In genomic region chr6:43509984-43510826, GRCh38 we compare ENCODE assay signal across 1 cellular context.
TF ChIP-seq lines count a peak whose summit lies in the region.

A gene with protein sequence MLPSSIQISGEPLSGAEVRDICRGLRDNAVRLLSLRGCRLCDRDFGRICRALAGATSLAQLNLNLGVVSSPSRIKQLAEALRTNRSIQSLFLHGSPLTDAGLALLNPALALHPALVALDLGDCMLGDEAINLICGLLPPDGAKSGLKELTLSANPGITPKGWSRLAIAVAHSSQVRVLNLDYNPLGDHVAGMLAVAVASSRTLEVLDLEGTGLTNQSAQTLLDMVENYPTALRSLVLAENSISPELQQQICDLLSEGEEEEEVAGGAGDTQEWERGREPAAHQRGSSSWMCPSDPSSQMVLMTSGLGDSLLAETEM (minus strand): TSS chr6:43510346. CDS start chr6:43509785, 561 bp downstream.

TF ChIP-seq in K562, 482 proteins besides CTCF, POLR2A, EP300 and RAD21 (continued from another document and continues in another):
- TF ChIP-seq, protein P1, sequence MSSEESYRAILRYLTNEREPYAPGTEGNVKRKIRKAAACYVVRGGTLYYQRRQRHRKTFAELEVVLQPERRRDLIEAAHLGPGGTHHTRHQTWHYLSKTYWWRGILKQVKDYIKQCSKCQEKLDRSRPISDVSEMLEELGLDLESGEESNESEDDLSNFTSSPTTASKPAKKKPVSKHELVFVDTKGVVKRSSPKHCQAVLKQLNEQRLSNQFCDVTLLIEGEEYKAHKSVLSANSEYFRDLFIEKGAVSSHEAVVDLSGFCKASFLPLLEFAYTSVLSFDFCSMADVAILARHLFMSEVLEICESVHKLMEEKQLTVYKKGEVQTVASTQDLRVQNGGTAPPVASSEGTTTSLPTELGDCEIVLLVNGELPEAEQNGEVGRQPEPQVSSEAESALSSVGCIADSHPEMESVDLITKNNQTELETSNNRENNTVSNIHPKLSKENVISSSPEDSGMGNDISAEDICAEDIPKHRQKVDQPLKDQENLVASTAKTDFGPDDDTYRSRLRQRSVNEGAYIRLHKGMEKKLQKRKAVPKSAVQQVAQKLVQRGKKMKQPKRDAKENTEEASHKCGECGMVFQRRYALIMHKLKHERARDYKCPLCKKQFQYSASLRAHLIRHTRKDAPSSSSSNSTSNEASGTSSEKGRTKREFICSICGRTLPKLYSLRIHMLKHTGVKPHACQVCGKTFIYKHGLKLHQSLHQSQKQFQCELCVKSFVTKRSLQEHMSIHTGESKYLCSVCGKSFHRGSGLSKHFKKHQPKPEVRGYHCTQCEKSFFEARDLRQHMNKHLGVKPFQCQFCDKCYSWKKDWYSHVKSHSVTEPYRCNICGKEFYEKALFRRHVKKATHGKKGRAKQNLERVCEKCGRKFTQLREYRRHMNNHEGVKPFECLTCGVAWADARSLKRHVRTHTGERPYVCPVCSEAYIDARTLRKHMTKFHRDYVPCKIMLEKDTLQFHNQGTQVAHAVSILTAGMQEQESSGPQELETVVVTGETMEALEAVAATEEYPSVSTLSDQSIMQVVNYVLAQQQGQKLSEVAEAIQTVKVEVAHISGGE (CRISPR knock-in tag; IDR thresholded peaks at IDR 0.05) = no peak
- no peak for TF ChIP-seq HEY1 (CRISPR knock-in tag; IDR thresholded peaks at IDR 0.05; ENCODE audit: borderline replicate concordance)
- TF ChIP-seq, protein P2, sequence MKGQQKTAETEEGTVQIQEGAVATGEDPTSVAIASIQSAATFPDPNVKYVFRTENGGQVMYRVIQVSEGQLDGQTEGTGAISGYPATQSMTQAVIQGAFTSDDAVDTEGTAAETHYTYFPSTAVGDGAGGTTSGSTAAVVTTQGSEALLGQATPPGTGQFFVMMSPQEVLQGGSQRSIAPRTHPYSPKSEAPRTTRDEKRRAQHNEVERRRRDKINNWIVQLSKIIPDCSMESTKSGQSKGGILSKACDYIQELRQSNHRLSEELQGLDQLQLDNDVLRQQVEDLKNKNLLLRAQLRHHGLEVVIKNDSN (CRISPR knock-in tag; IDR thresholded peaks at IDR 0.05) = no peak
- TF ChIP-seq HDAC3 (IDR thresholded peaks at IDR 0.05; ENCODE audit: borderline replicate concordance, partially characterized antibody) = no peak
- TF ChIP-seq ZBED1 (IDR thresholded peaks at IDR 0.05) = no peak
- TF ChIP-seq HLTF (IDR thresholded peaks at IDR 0.05) = 0 out of 2 replicates have a peak, but pooled peaks have one; percentile 14
- TF ChIP-seq MEIS2 (IDR thresholded peaks at IDR 0.05; ENCODE audit: partially characterized antibody) = no peak
- no peak for TF ChIP-seq SRSF1 (IDR thresholded peaks at IDR 0.05; ENCODE audit: low read depth, low read length)
- TF ChIP-seq E4F1 (CRISPR knock-in tag; IDR thresholded peaks at IDR 0.05; ENCODE audit: borderline replicate concordance) = no peak; the same call in 1 of the 2 replicates
- TF ChIP-seq, protein P3, sequence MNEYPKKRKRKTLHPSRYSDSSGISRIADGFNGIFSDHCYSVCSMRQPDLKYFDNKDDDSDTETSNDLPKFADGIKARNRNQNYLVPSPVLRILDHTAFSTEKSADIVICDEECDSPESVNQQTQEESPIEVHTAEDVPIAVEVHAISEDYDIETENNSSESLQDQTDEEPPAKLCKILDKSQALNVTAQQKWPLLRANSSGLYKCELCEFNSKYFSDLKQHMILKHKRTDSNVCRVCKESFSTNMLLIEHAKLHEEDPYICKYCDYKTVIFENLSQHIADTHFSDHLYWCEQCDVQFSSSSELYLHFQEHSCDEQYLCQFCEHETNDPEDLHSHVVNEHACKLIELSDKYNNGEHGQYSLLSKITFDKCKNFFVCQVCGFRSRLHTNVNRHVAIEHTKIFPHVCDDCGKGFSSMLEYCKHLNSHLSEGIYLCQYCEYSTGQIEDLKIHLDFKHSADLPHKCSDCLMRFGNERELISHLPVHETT (CRISPR knock-in tag; conservative IDR thresholded peaks at IDR 0.05 in 1 of 2, IDR thresholded peaks at IDR 0.05 in 1 of 2) = 0 out of 4 replicates have a peak, but pooled peaks of 1 of the 2 experiments have one; percentile 7
- no peak for TF ChIP-seq ZNF431 (CRISPR knock-in tag; IDR thresholded peaks at IDR 0.05)
- TF ChIP-seq GATA2 (CRISPR knock-in tag; IDR thresholded peaks at IDR 0.05) = no peak
- no peak for TF ChIP-seq MYC (IDR thresholded peaks at IDR 0.05; ENCODE audit: low read depth, low read length)
- no peak for TF ChIP-seq MYC (CRISPR knock-in tag; IDR thresholded peaks at IDR 0.05; ENCODE audit: borderline replicate concordance, low read depth)
- no peak for TF ChIP-seq DIDO1 (tag; IDR thresholded peaks at IDR 0.05; ENCODE audit: low read depth)
- TF ChIP-seq PHB (CRISPR knock-in tag; IDR thresholded peaks at IDR 0.05) = no peak
- no peak for TF ChIP-seq ZNF668 (CRISPR knock-in tag; IDR thresholded peaks at IDR 0.05)
- no peak for TF ChIP-seq ZNF717 (CRISPR knock-in tag; IDR thresholded peaks at IDR 0.05)
- peak; percentile 90 for TF ChIP-seq FUS (optimal IDR thresholded peaks at IDR 0.05; ENCODE audit: low read depth, low read length)
- TF ChIP-seq TEAD4 (IDR thresholded peaks at IDR 0.05; ENCODE audit: low read length) = 0 out of 2 replicates have a peak, but pooled peaks have one; percentile 4
- TF ChIP-seq TEAD4 (CRISPR knock-in tag; IDR thresholded peaks at IDR 0.05; ENCODE audit: borderline replicate concordance) = no peak
- no peak for TF ChIP-seq ZNF384 (IDR thresholded peaks at IDR 0.05; ENCODE audit: low read depth, low read length)
- TF ChIP-seq ZC3H4 (CRISPR knock-in tag; IDR thresholded peaks at IDR 0.05; ENCODE audit: borderline replicate concordance) = no peak
- no peak for TF ChIP-seq SNRNP70 (optimal IDR thresholded peaks at IDR 0.05; ENCODE audit: low read depth, low read length)
- peak; percentile 54 for TF ChIP-seq EGR1 (conservative IDR thresholded peaks at IDR 0.05)
- TF ChIP-seq EZH2 (IDR thresholded peaks at IDR 0.05; ENCODE audit: borderline replicate concordance, low read depth, low read length) = no peak
- TF ChIP-seq HINFP (tag; conservative IDR thresholded peaks at IDR 0.05; ENCODE audit: low read depth) = no peak
- TF ChIP-seq TRIM28 (IDR thresholded peaks at IDR 0.05) = no peak
- TF ChIP-seq RBM25 (IDR thresholded peaks at IDR 0.05; ENCODE audit: low read depth, low read length, severe bottlenecking) = no peak
- TF ChIP-seq, protein P4, sequence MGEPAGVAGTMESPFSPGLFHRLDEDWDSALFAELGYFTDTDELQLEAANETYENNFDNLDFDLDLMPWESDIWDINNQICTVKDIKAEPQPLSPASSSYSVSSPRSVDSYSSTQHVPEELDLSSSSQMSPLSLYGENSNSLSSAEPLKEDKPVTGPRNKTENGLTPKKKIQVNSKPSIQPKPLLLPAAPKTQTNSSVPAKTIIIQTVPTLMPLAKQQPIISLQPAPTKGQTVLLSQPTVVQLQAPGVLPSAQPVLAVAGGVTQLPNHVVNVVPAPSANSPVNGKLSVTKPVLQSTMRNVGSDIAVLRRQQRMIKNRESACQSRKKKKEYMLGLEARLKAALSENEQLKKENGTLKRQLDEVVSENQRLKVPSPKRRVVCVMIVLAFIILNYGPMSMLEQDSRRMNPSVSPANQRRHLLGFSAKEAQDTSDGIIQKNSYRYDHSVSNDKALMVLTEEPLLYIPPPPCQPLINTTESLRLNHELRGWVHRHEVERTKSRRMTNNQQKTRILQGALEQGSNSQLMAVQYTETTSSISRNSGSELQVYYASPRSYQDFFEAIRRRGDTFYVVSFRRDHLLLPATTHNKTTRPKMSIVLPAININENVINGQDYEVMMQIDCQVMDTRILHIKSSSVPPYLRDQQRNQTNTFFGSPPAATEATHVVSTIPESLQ (CRISPR knock-in tag; IDR thresholded peaks at IDR 0.05) = no peak
- TF ChIP-seq NFE2 (IDR thresholded peaks at IDR 0.05; ENCODE audit: low read depth) = 0 out of 2 replicates have a peak, but pooled peaks have one; percentile 1
- peak; percentile 28 for TF ChIP-seq KDM5B (IDR thresholded peaks at IDR 0.05; ENCODE audit: insufficient replicate concordance, low read depth, low read length)
- TF ChIP-seq ZNF277 (CRISPR knock-in tag; IDR thresholded peaks at IDR 0.05; ENCODE audit: borderline replicate concordance) = no peak
- TF ChIP-seq RBM15 (IDR thresholded peaks at IDR 0.05; ENCODE audit: insufficient read depth, low read length) = no peak
- peak; percentile 91 for TF ChIP-seq CREM (IDR thresholded peaks at IDR 0.05; ENCODE audit: low read depth)
- no peak for TF ChIP-seq CGGBP1 (CRISPR knock-in tag; IDR thresholded peaks at IDR 0.05)
- TF ChIP-seq HNRNPLL (IDR thresholded peaks at IDR 0.05; ENCODE audit: low read depth, low read length, poor library complexity, severe bottlenecking) = no peak
- peak; percentile 68; the same call in 1 of the 2 replicates for TF ChIP-seq MAX (CRISPR knock-in tag; IDR thresholded peaks at IDR 0.05)
- peak; percentile 83 for TF ChIP-seq POLR2G (IDR thresholded peaks at IDR 0.05; ENCODE audit: low read depth, low read length)
- TF ChIP-seq MCM2 (IDR thresholded peaks at IDR 0.05; ENCODE audit: low read depth) = no peak
- TF ChIP-seq KDM2B (CRISPR knock-in tag; IDR thresholded peaks at IDR 0.05) = peak; percentile 16; the same call in 1 of the 2 replicates
- no peak for TF ChIP-seq PTBP1 (IDR thresholded peaks at IDR 0.05; ENCODE audit: low read depth, low read length)
- TF ChIP-seq ZNF76 (CRISPR knock-in tag; IDR thresholded peaks at IDR 0.05; ENCODE audit: borderline replicate concordance) = no peak
- TF ChIP-seq ZBTB17 (CRISPR knock-in tag; IDR thresholded peaks at IDR 0.05) = peak; percentile 21; the same call in 1 of the 2 replicates
- TF ChIP-seq MBD2 (IDR thresholded peaks at IDR 0.05; ENCODE audit: borderline replicate concordance, low read depth) = peak; percentile 54; the same call in 1 of the 2 replicates
- TF ChIP-seq NFATC3 (IDR thresholded peaks at IDR 0.05) = no peak
- TF ChIP-seq SAFB (IDR thresholded peaks at IDR 0.05; ENCODE audit: borderline replicate concordance, low read depth, low read length) = no peak
- peak; percentile 25; the same call in 1 of the 2 replicates for TF ChIP-seq POLR2AphosphoS5 (IDR thresholded peaks at IDR 0.05; ENCODE audit: control insufficient read depth, insufficient read depth, low read depth, low read length)
